ENCODE assay signal across 8 cellular contexts in the genomic region with DNA sequence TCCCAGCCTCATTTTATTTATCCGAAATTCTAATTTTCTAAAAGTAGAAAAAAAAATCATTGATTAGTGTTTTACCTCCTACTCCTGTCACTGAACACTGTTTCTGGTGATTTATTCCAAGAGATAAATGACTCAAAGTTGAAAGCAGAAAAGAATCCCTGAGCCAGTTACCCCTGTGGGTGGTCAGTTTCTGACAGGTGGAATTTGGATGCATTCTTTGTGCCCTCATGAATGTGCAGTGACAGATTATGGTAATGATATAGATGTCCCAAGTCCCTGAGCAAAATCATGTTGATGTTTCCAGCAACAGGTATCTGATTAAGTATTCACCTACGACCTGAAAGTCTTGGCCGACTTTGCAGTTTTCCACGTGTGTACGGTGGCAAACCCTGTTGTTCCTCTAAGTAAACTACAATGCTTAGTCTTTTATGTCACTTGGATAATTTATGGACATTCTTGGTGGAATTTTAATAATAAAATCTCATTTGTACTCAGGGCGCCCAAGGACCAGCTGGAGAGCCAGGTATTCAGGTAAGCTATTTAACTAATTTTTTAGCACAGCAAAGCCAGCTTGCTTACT.
"Had no signal": no experiment of that assay in that cellular context is flagged by ENCODE, and none has a peak within 500 bp of the region (broad histone marks: within the 10 kb centered on the region; RNA-seq: fewer than 3 reads in every experiment).

No MANE protein-coding gene starts in this region.

- H3K4me3 ChIP-seq: HAP-1 had no signal

- H3K9me3 ChIP-seq: HAP-1 had no signal

- DNase-seq: GOT3, H7, KBM-7 had no signal

- H3K9ac ChIP-seq: KMS-11 had no signal

- H3K4me1 ChIP-seq: HAP-1 had no signal

- H3K27ac ChIP-seq: HL-60, KMS-11 had no signal

- H3K36me3 ChIP-seq: HAP-1 had no signal

- ATAC-seq: HCT116, HepG2 had no signal

- H3K4me2 ChIP-seq: KMS-11 had no signal
